ENCODE assay signal across 8 cellular contexts in the genomic region with DNA sequence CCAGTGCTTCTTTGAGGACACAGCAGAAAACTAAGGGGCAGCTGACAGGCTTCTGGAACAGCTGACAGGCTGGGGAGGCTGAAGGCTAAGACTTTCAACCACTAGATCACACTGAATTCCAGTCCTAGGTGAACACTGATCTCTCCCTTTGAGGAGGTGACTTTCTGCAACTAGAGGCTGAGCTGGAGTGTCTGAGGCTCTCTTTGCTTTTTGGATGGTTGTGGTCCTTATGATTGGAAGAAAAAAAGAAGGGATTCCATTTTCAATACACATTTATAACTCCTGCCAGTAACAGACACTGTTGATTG. TPM values are rescaled to one million over a fixed set of nuclear protein-coding genes. Genes with fewer than 3 reads are reported as not detected.
DNase-seq lines count a peak whose midpoint lies in the region; ATAC-seq and TF ChIP-seq lines count a peak whose summit lies in the region.

No MANE protein-coding gene starts in this region.

- peak overlapping the region; percentile 90 to 93 for H3K9ac ChIP-seq in stomach smooth muscle (ENCODE audit: low read length in 2 of 2)

- H3K36me3 ChIP-seq in adrenal gland (replicated peaks in 1 of 2) (no peaks in the 10 kb centered on the region), stomach smooth muscle (ENCODE audit: control insufficient read depth in 2 of 2, insufficient read depth in 2 of 2, low read length in 2 of 2) (no peaks in the 10 kb centered on the region)

- DNase-seq in HL-60 (ENCODE audit: low read depth in 1 of 2, low spot score in 1 of 2) (no peak), adrenal gland (no peak), left colon (no peak), G401 (ENCODE audit: low spot score) (no peak), NCI-H69 (lab: John Stamatoyannopoulos, UW) (no peak)

- peaks cover 24 to 38% of the 10 kb centered on the region in 2 donors for H3K4me1 ChIP-seq in adrenal gland (replicated peaks in 1 of 2)
- peaks cover 66% of the 10 kb centered on the region for H3K4me1 ChIP-seq in stomach smooth muscle (ENCODE audit: control insufficient read depth, insufficient read depth, low read length)

- H3K4me3 ChIP-seq in HL-60 (replicated peaks; ENCODE audit: insufficient read depth, low read length) (peak overlapping the region; percentile 69), adrenal gland (peak overlapping the region in 2 of 4 donors; percentile 73 to 80), stomach smooth muscle (ENCODE audit: low read length in 2 of 2) (peak overlapping the region; percentile 84 to 90)

- in situ Hi-C loops in G401 (cut with HindIII; ENCODE audit: low sequenced_read_pairs), result no loop called here

- TF ChIP-seq POLR2A in adrenal gland (IDR thresholded peaks at IDR 0.05), result no peak

- ATAC-seq in left colon (peak; percentile 2), HG03378 (IDR thresholded peaks at IDR 0.05; ENCODE audit: unreplicated experiment) (no peak), GM18498 (IDR thresholded peaks at IDR 0.05; ENCODE audit: unreplicated experiment) (no peak)

- no peak for TF ChIP-seq CTCF in HL-60 (IDR thresholded peaks at IDR 0.05; ENCODE audit: insufficient read depth, low read length)
- TF ChIP-seq CTCF in adrenal gland (IDR thresholded peaks at IDR 0.05), result no peak

- peak overlapping the region; percentile 92 for H3K27ac ChIP-seq in HL-60 (replicated peaks)
- H3K27ac ChIP-seq in adrenal gland, result peak overlapping the region; percentile 92 to 99 (median 95)
- peak overlapping the region; percentile 97 for H3K27ac ChIP-seq in stomach smooth muscle (ENCODE audit: low read length)

- H3K9me3 ChIP-seq in adrenal gland (replicated peaks in 1 of 3) (no peaks in the 10 kb centered on the region), stomach smooth muscle (ENCODE audit: control insufficient read depth in 2 of 2, low read length in 2 of 2) (no peaks in the 10 kb centered on the region)

- intact Hi-C loops in adrenal gland (cut with DNase I) (loop anchor here in 1 of 2 donors (10.0 kb wide), 1 partner anchor 68 kb away; no protein-coding TSS in a partner anchor), left colon (cut with DNase I, micrococcal nuclease) (no loop called here)

- no peaks in the 10 kb centered on the region for H3K27me3 ChIP-seq in HL-60 (ENCODE audit: insufficient read depth, poor library complexity, severe bottlenecking)
- no peaks in the 10 kb centered on the region for H3K27me3 ChIP-seq in adrenal gland
- H3K27me3 ChIP-seq in stomach smooth muscle (ENCODE audit: control insufficient read depth in 1 of 2, insufficient read depth in 2 of 2, low read length in 2 of 2), result no peaks in the 10 kb centered on the region

RNA-seq across cellular contexts. Expression of gene IL6R, which starts 1.4 kb away (rescaled TPM):
- 10 to 100 TPM; 10.8 to 43.0 (median 25.1) TPM for total RNA-seq in adrenal gland
- polyA plus RNA-seq in adrenal gland, result 1 to 10 TPM; 4.4 to 5.4 (median 5.3) TPM
- 10 to 100 TPM; 32.9 to 51.4 TPM for total RNA-seq in left colon
- total RNA-seq in G401 (2014; rRNA removed; shearing (Covaris generic)), result 4.7 and 44.7 TPM in 2 replicates
